27 cellular contexts compared by ENCODE assay signal in the genomic region with DNA sequence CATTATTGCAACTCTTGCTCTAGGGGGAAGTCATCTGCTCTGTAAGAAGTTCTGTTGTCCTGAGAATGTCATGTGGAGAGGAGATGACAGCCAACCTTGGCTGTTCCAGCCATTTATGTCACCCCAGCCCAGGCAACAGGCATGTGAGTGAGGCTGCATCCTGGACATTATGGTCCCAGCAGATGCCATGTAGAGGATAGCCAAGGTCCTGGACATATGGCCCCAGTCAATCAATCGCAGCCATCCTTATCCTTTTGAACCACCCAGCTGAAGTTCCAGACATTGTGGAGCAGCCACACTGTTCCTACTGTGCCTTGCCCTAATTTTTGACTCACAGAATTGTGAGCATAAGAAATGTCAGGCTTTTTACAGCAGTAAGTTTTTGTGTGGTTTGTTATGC.
"Had no signal": no experiment of that assay in that cellular context is flagged by ENCODE, and none has a peak within 500 bp of the region (broad histone marks: within the 10 kb centered on the region; RNA-seq: fewer than 3 reads in every experiment).

No MANE protein-coding gene starts in this region.

- H3K27me3 Mint-ChIP-seq: activated CD4-positive, alpha-beta memory T cell treated with anti-CD3 and anti-CD28 coated beads, Interleukin-2, amount 10 ng/mL, durations not matched to agents 7 days and 5 days; activated CD4-positive, alpha-beta T cell treated with anti-CD3 and anti-CD28 coated beads for 36 hours; activated CD4-positive, alpha-beta T cell treated with anti-CD3 and anti-CD28 coated beads, Interleukin-2, amount 10 ng/mL, durations not matched to agents 24 days and 14 days; activated naive CD4-positive, alpha-beta T cell treated with anti-CD3 and anti-CD28 coated beads, Interleukin-2, amount 10 ng/mL, durations not matched to agents 7 days and 5 days; activated naive CD8-positive, alpha-beta T cell treated with anti-CD3 and anti-CD28 coated beads, Interleukin-2, amount 10 ng/mL, durations not matched to agents 7 days and 5 days; activated T-cell treated with anti-CD3 and anti-CD28 coated beads, Interleukin-2, amount 50 U/mL, for 24 hours; brain had no signal

- H3K4me3 Mint-ChIP-seq: activated CD4-positive, alpha-beta memory T cell treated with anti-CD3 and anti-CD28 coated beads, Interleukin-2, amount 10 ng/mL, durations not matched to agents 7 days and 5 days; activated CD4-positive, alpha-beta T cell treated with anti-CD3 and anti-CD28 coated beads for 36 hours; activated CD4-positive, alpha-beta T cell treated with anti-CD3 and anti-CD28 coated beads, Interleukin-2, amount 10 ng/mL, durations not matched to agents 24 days and 14 days; activated naive CD4-positive, alpha-beta T cell treated with anti-CD3 and anti-CD28 coated beads, Interleukin-2, amount 10 ng/mL, durations not matched to agents 7 days and 5 days; activated naive CD8-positive, alpha-beta T cell treated with anti-CD3 and anti-CD28 coated beads, Interleukin-2, amount 10 ng/mL, durations not matched to agents 7 days and 5 days; activated T-cell treated with anti-CD3 and anti-CD28 coated beads, Interleukin-2, amount 50 U/mL, for 24 hours; activated T-cell treated with anti-CD3 and anti-CD28 coated beads, Interleukin-2, amount 50 U/mL, for 72 hours; brain had no signal

- ATAC-seq: activated CD4-positive, alpha-beta T cell treated with anti-CD3 and anti-CD28 coated beads for 36 hours; activated naive CD4-positive, alpha-beta T cell treated with anti-CD3 and anti-CD28 coated beads, Interleukin-2, amount 50 U/mL, for 72 hours; activated T-cell treated with anti-CD3 and anti-CD28 coated beads, Interleukin-2, amount 50 U/mL, for 72 hours; gastroesophageal sphincter had no signal

- H3K9me3 ChIP-seq: ascending aorta, breast epithelium, colonic mucosa, esophagus squamous epithelium, gastroesophageal sphincter had no signal

- H3K4me3 ChIP-seq: ascending aorta, breast epithelium, cardiac muscle cell, colonic mucosa, esophagus squamous epithelium, gastroesophageal sphincter had no signal

- H3K27ac ChIP-seq: ascending aorta, breast epithelium, cardiac muscle cell, colonic mucosa, epithelial cell of prostate, esophagus squamous epithelium, gastroesophageal sphincter had no signal

- H3K4me1 ChIP-seq: ascending aorta, breast epithelium, colonic mucosa, esophagus squamous epithelium, gastroesophageal sphincter had no signal

- H3K36me3 ChIP-seq: ascending aorta, breast epithelium, cardiac muscle cell, colonic mucosa, esophagus squamous epithelium, gastroesophageal sphincter had no signal

- H3K4me1 Mint-ChIP-seq: activated CD4-positive, alpha-beta memory T cell treated with anti-CD3 and anti-CD28 coated beads, Interleukin-2, amount 10 ng/mL, durations not matched to agents 7 days and 5 days; activated CD4-positive, alpha-beta T cell treated with anti-CD3 and anti-CD28 coated beads for 36 hours; activated CD4-positive, alpha-beta T cell treated with anti-CD3 and anti-CD28 coated beads, Interleukin-2, amount 10 ng/mL, durations not matched to agents 24 days and 14 days; activated naive CD4-positive, alpha-beta T cell treated with anti-CD3 and anti-CD28 coated beads, Interleukin-2, amount 10 ng/mL, durations not matched to agents 7 days and 5 days; activated naive CD8-positive, alpha-beta T cell treated with anti-CD3 and anti-CD28 coated beads, Interleukin-2, amount 10 ng/mL, durations not matched to agents 7 days and 5 days had no signal

- H3K27ac Mint-ChIP-seq: activated CD4-positive, alpha-beta memory T cell treated with anti-CD3 and anti-CD28 coated beads, Interleukin-2, amount 10 ng/mL, durations not matched to agents 7 days and 5 days; activated CD4-positive, alpha-beta T cell treated with anti-CD3 and anti-CD28 coated beads for 36 hours; activated CD4-positive, alpha-beta T cell treated with anti-CD3 and anti-CD28 coated beads, Interleukin-2, amount 10 ng/mL, durations not matched to agents 24 days and 14 days; activated naive CD4-positive, alpha-beta T cell treated with anti-CD3 and anti-CD28 coated beads, Interleukin-2, amount 10 ng/mL, durations not matched to agents 7 days and 5 days; activated naive CD8-positive, alpha-beta T cell treated with anti-CD3 and anti-CD28 coated beads, Interleukin-2, amount 10 ng/mL, durations not matched to agents 7 days and 5 days; activated T-cell treated with anti-CD3 and anti-CD28 coated beads, Interleukin-2, amount 50 U/mL, for 24 hours; activated T-cell treated with anti-CD3 and anti-CD28 coated beads, Interleukin-2, amount 50 U/mL, for 72 hours; brain had no signal

- H3K27me3 ChIP-seq: ascending aorta, breast epithelium, colonic mucosa, esophagus squamous epithelium, gastroesophageal sphincter had no signal

- DNase-seq: activated CD4-positive, alpha-beta memory T cell treated with anti-CD3 and anti-CD28 coated beads, Interleukin-2, amount 10 ng/mL, durations not matched to agents 7 days and 5 days; activated CD4-positive, alpha-beta T cell treated with anti-CD3 and anti-CD28 coated beads for 36 hours; activated CD4-positive, alpha-beta T cell treated with anti-CD3 and anti-CD28 coated beads, Interleukin-2, amount 10 ng/mL, durations not matched to agents 24 days and 14 days; activated CD4-positive, CD25-positive, alpha-beta regulatory T cell; activated CD4-positive, CD25-positive, alpha-beta regulatory T cell treated with anti-CD3 and anti-CD28 coated beads, Interleukin-2, amount 50 U/mL, for 72 hours; activated CD8-positive, alpha-beta memory T cell treated with anti-CD3 and anti-CD28 coated beads, Interleukin-2, amount 50 U/mL, for 48 hours; activated gamma-delta T cell; activated naive CD4-positive, alpha-beta T cell; activated naive CD4-positive, alpha-beta T cell treated with anti-CD3 and anti-CD28 coated beads, Interleukin-2, amount 10 ng/mL, durations not matched to agents 7 days and 5 days; activated naive CD8-positive, alpha-beta T cell treated with anti-CD3 and anti-CD28 coated beads, Interleukin-2, amount 10 ng/mL, durations not matched to agents 7 days and 5 days; activated T-cell treated with anti-CD3 and anti-CD28 coated beads for 4 hours; activated T-cell treated with anti-CD3 and anti-CD28 coated beads, Interleukin-2, amount 50 U/mL, for 24 hours; activated T-cell treated with anti-CD3 and anti-CD28 coated beads, Interleukin-2, amount 50 U/mL, for 72 hours; central memory CD4-positive, alpha-beta T cell; colonic mucosa; effector CD8-positive, alpha-beta T cell; esophagus squamous epithelium; foreskin melanocyte; head of caudate nucleus; T-helper 2 cell had no signal

- H3K9me3 Mint-ChIP-seq: activated CD4-positive, alpha-beta memory T cell treated with anti-CD3 and anti-CD28 coated beads, Interleukin-2, amount 10 ng/mL, durations not matched to agents 7 days and 5 days; activated CD4-positive, alpha-beta T cell treated with anti-CD3 and anti-CD28 coated beads, Interleukin-2, amount 10 ng/mL, durations not matched to agents 24 days and 14 days; activated naive CD4-positive, alpha-beta T cell treated with anti-CD3 and anti-CD28 coated beads, Interleukin-2, amount 10 ng/mL, durations not matched to agents 7 days and 5 days; activated naive CD4-positive, alpha-beta T cell treated with anti-CD3 and anti-CD28 coated beads, Interleukin-2, amount 50 U/mL, for 72 hours; activated naive CD8-positive, alpha-beta T cell treated with anti-CD3 and anti-CD28 coated beads, Interleukin-2, amount 10 ng/mL, durations not matched to agents 7 days and 5 days; activated T-cell treated with anti-CD3 and anti-CD28 coated beads, Interleukin-2, amount 50 U/mL, for 24 hours; activated T-cell treated with anti-CD3 and anti-CD28 coated beads, Interleukin-2, amount 50 U/mL, for 72 hours; brain had no signal

- H3K36me3 Mint-ChIP-seq: activated naive CD4-positive, alpha-beta T cell treated with anti-CD3 and anti-CD28 coated beads, Interleukin-2, amount 10 ng/mL, durations not matched to agents 7 days and 5 days; activated naive CD4-positive, alpha-beta T cell treated with anti-CD3 and anti-CD28 coated beads, Interleukin-2, amount 50 U/mL, for 72 hours; activated naive CD8-positive, alpha-beta T cell treated with anti-CD3 and anti-CD28 coated beads, Interleukin-2, amount 10 ng/mL, durations not matched to agents 7 days and 5 days; brain had no signal
